Comparison of ENCODE assay signal across 8 cellular contexts in genomic region chr4:7103031-7103598, GRCh38. TPM values are rescaled to one million over a fixed set of nuclear protein-coding genes. Genes with fewer than 3 reads are reported as not detected.
DNase-seq lines count a peak whose midpoint lies in the region; ATAC-seq, FAIRE-seq and TF ChIP-seq lines count a peak whose summit lies in the region.

No MANE protein-coding gene starts in this region.

- in situ Hi-C loops in gastrocnemius medialis (cut with MboI; ENCODE audit: low sequenced_read_pairs in 4 of 4): no loop called here

- peak; percentile 50 for FAIRE-seq in GM12891 (lab: Jason Lieb, UNC)

- peak overlapping the region; percentile 60 for H3K4me3 ChIP-seq in iPS-11a (ENCODE audit: low read depth, low read length)
- peak overlapping the region; percentile 69 to 87 (median 82) for H3K4me3 ChIP-seq in gastrocnemius medialis

- H3K4me1 ChIP-seq in gastrocnemius medialis: peaks cover 11 to 16% of the 10 kb centered on the region in 2 donors

- DNase-seq in GM12891 (ENCODE audit: insufficient read length, low spot score) (peak; percentile 95), NCI-H1092 treated with DMSO at 0.1 percent for 48 hours (lab: John Stamatoyannopoulos, UW) (peak; percentile 50), T1000 (lab: John Stamatoyannopoulos, UW) (peak; percentile 69), astrocyte of the hippocampus (ENCODE audit: low read depth, low spot score) (peak; percentile 84), gastrocnemius medialis (peak; percentile 85 to 90)

- H3K36me3 ChIP-seq in gastrocnemius medialis: no peaks in the 10 kb centered on the region

- TF ChIP-seq POLR2A in GM12891 (IDR thresholded peaks at IDR 0.05; ENCODE audit: low read depth, low read length): peak; percentile 44; the same call in 1 of the 2 replicates
- peak; percentile 86 to 90 for TF ChIP-seq POLR2A in gastrocnemius medialis (IDR thresholded peaks at IDR 0.05)

- H3K27me3 ChIP-seq in gastrocnemius medialis: no peaks in the 10 kb centered on the region

- peak in 2 of 5 experiments; percentile 11 to 16 for TF ChIP-seq CTCF in gastrocnemius medialis (IDR thresholded peaks at IDR 0.05 in 4 of 5, conservative IDR thresholded peaks at IDR 0.05 in 1 of 5)

- peak overlapping the region; percentile 83 to 94 (median 92) for H3K27ac ChIP-seq in gastrocnemius medialis

- intact Hi-C loops in gastrocnemius medialis (cut with DNase I; ENCODE audit: low total_unique reads): loop anchor here (1.0 to 10.0 kb wide), 3 partner anchors 60 to 838 kb away; partner anchors contain the start of genes MAN2B2, TADA2B and WFS1

- no peaks in the 10 kb centered on the region for H3K9me3 ChIP-seq in gastrocnemius medialis

- peak; percentile 79 for ATAC-seq in HG02610 (IDR thresholded peaks at IDR 0.05; ENCODE audit: unreplicated experiment)
- peak; percentile 87 to 90 for ATAC-seq in gastrocnemius medialis
- no peak for ATAC-seq in GM18870 (IDR thresholded peaks at IDR 0.05; ENCODE audit: unreplicated experiment)

TF ChIP-seq in GM12891, 5 proteins besides CTCF, POLR2A, EP300 and RAD21:
- TF ChIP-seq TAF1 (IDR thresholded peaks at IDR 0.05; ENCODE audit: low read depth, low read length): 0 out of 2 replicates have a peak, but pooled peaks have one; percentile 47
- TF ChIP-seq POLR2AphosphoS5 (IDR thresholded peaks at IDR 0.05; ENCODE audit: low read depth, low read length): no peak
TF ChIP-seq in GM12891: peak in this region for 1.

RNA-seq across cellular contexts. Expression of gene GRPEL1, which starts 35.3 kb away (rescaled TPM):
- 24.4 TPM for polyA plus RNA-seq in GM12891 (2012; ENCODE audit: low read depth, missing spikeins)
- total RNA-seq in gastrocnemius medialis: 10 to 100 TPM; 28.8 to 58.0 (median 35.8) TPM

RNA-seq across cellular contexts. Expression of gene TADA2B, which starts 59.9 kb away (rescaled TPM):
- polyA plus RNA-seq in GM12891 (2012; ENCODE audit: low read depth, missing spikeins): 5.1 TPM
- total RNA-seq in gastrocnemius medialis: 10 to 100 TPM; 55.4 to 70.2 (median 56.4) TPM
